ENCODE assay signal across 22 cellular contexts in genomic region chr1:107501081-107501605, GRCh38.
"Had no signal": no experiment of that assay in that cellular context is flagged by ENCODE, and none has a peak within 500 bp of the region (broad histone marks: within the 10 kb centered on the region; RNA-seq: fewer than 3 reads in every experiment).

No MANE protein-coding gene starts in this region.

- ATAC-seq: gastrocnemius medialis; heart right ventricle; psoas muscle; right lobe of liver; stimulated activated naive B cell treated with anti-CD40 and anti-IgM and Interleukin-4, amounts not matched to agents 10 μg/mL and 1 μg/mL and 100 μg/mL, for 72 hours; stimulated activated naive CD8-positive, alpha-beta T cell treated with anti-CD3 and anti-CD28 coated beads, Interleukin-15, amount 100 ng/mL, for 72 hours had no signal

- H3K4me1 ChIP-seq: gastrocnemius medialis, heart right ventricle, parathyroid adenoma, psoas muscle, right lobe of liver, testis, transverse colon had no signal

- H3K4me3 Mint-ChIP-seq: naive B cell; nephron; stimulated activated naive B cell treated with anti-CD40 and anti-IgM and Interleukin-4, amounts not matched to agents 10 μg/mL and 1 μg/mL and 100 μg/mL, for 72 hours; stimulated activated naive CD8-positive, alpha-beta T cell treated with anti-CD3 and anti-CD28 coated beads, Interleukin-15, amount 100 ng/mL, for 72 hours had no signal

- H3K27me3 ChIP-seq: gastrocnemius medialis, heart right ventricle, right lobe of liver, spleen, testis, transverse colon had no signal

- H3K27ac ChIP-seq: coronary artery, gastrocnemius medialis, heart right ventricle, parathyroid adenoma, psoas muscle, right lobe of liver, spleen, testis, transverse colon had no signal

- H3K36me3 ChIP-seq: gastrocnemius medialis, heart right ventricle, right lobe of liver, spleen, transverse colon had no signal

- H3K9me3 ChIP-seq: gastrocnemius medialis, heart right ventricle, psoas muscle, right lobe of liver, spleen, testis, transverse colon had no signal

- H3K36me3 Mint-ChIP-seq: naive B cell; stimulated activated naive B cell treated with anti-CD40 and anti-IgM and Interleukin-4, amounts not matched to agents 10 μg/mL and 1 μg/mL and 100 μg/mL, for 72 hours had no signal

- H3K4me3 ChIP-seq: coronary artery, gastrocnemius medialis, heart right ventricle, psoas muscle, right lobe of liver, spleen, testis, transverse colon had no signal

- H3K9ac ChIP-seq: parathyroid adenoma had no signal

- H3K4me1 Mint-ChIP-seq: nephron; stimulated activated naive CD8-positive, alpha-beta T cell treated with anti-CD3 and anti-CD28 coated beads, Interleukin-15, amount 100 ng/mL, for 72 hours had no signal

- H2AFZ ChIP-seq: parathyroid adenoma had no signal

- DNase-seq: effector CD4-positive, alpha-beta T cell; gastrocnemius medialis; heart right ventricle; hypothalamus; kidney glomerular epithelial cell; mesendoderm; naive B cell; psoas muscle; retina; right lobe of liver; spleen; stimulated activated CD4-positive, alpha-beta T cell treated with anti-CD3 and anti-CD28 coated beads, Interleukin-15, amount 100 ng/mL, for 24 hours; stimulated activated CD4-positive, alpha-beta T cell treated with anti-CD3 and anti-CD28 coated beads, Interleukin-1b, Interleukin-23, amount 100 ng/mL, for 48 hours; stimulated activated CD4-positive, alpha-beta T cell treated with anti-CD3 and anti-CD28 coated beads, Interleukin-4, amount 100 ng/mL, for 24 hours; stimulated activated naive B cell treated with anti-CD40 and anti-IgM and Interleukin-4, amounts not matched to agents 10 μg/mL and 1 μg/mL and 100 μg/mL, for 72 hours; stimulated activated naive CD8-positive, alpha-beta T cell treated with anti-CD3 and anti-CD28 coated beads, Interleukin-15, amount 100 ng/mL, for 72 hours; testis; transverse colon had no signal

- H3K27me3 Mint-ChIP-seq: naive B cell; stimulated activated naive B cell treated with anti-CD40 and anti-IgM and Interleukin-4, amounts not matched to agents 10 μg/mL and 1 μg/mL and 100 μg/mL, for 72 hours; stimulated activated naive CD8-positive, alpha-beta T cell treated with anti-CD3 and anti-CD28 coated beads, Interleukin-15, amount 100 ng/mL, for 72 hours had no signal

- H3K79me2 ChIP-seq: parathyroid adenoma had no signal

- H3K9me3 Mint-ChIP-seq: naive B cell; nephron; stimulated activated naive B cell treated with anti-CD40 and anti-IgM and Interleukin-4, amounts not matched to agents 10 μg/mL and 1 μg/mL and 100 μg/mL, for 72 hours; stimulated activated naive CD8-positive, alpha-beta T cell treated with anti-CD3 and anti-CD28 coated beads, Interleukin-15, amount 100 ng/mL, for 72 hours had no signal

- FAIRE-seq: islet of Langerhans had no signal

- H3K27ac Mint-ChIP-seq: naive B cell; nephron; stimulated activated naive B cell treated with anti-CD40 and anti-IgM and Interleukin-4, amounts not matched to agents 10 μg/mL and 1 μg/mL and 100 μg/mL, for 72 hours; stimulated activated naive CD8-positive, alpha-beta T cell treated with anti-CD3 and anti-CD28 coated beads, Interleukin-15, amount 100 ng/mL, for 72 hours had no signal
